Comparison of ENCODE assay signal across 28 cellular contexts in genomic region chr17:6796017-6796886, GRCh38. TPM values are rescaled to one million over a fixed set of nuclear protein-coding genes. Genes with fewer than 3 reads are reported as not detected.
DNase-seq lines count a peak whose midpoint lies in the region; ATAC-seq and TF ChIP-seq lines count a peak whose summit lies in the region.
"Had no signal": no experiment of that assay in that cellular context is flagged by ENCODE, and none has a peak within 500 bp of the region (broad histone marks: within the 10 kb centered on the region; RNA-seq: fewer than 3 reads in every experiment).

No MANE protein-coding gene starts in this region.

- DNase-seq in PC-9, result no peak
- no peak for DNase-seq in epithelial cell of prostate (ENCODE audit: low read depth, low spot score)
- no peak for DNase-seq in progenitor cell of endocrine pancreas (ENCODE audit: low spot score, unreplicated experiment)
- DNase-seq in hippocampal formation (lab: John Stamatoyannopoulos, UW), result no peak
- no peak for DNase-seq in NCI-H187 treated with DMSO at 0.1 percent for 48 hours (lab: John Stamatoyannopoulos, UW)
- no peak for DNase-seq in HPDE6-E6E7 (ENCODE audit: extremely low spot score)
- DNase-seq: activated CD4-positive, alpha-beta T cell treated with anti-CD3 and anti-CD28 coated beads, Interleukin-2, amount 50 U/mL, for 1 hour; activated naive CD4-positive, alpha-beta T cell treated with anti-CD3 and anti-CD28 coated beads, Interleukin-2, amount 50 U/mL, for 16 hours; Calu3; heart right ventricle; IMR-90; NCI-H2171; NCI-H526 treated with DMSO at 0.1 percent for 48 hours; pancreas; right cardiac atrium; stimulated activated naive CD4-positive, alpha-beta T cell treated with Interleukin-2 at 50 U/mL for 16 hours had no signal

- peak overlapping the region; percentile 4 for H3K4me3 Mint-ChIP-seq in progenitor cell of endocrine pancreas (ENCODE audit: low read depth)
- H3K4me3 Mint-ChIP-seq: nephron; T-helper 1 cell treated with Interleukin-12 subunit alpha and Interleukin-12 subunit beta and Interleukin-4 antibody, amounts not matched to agents 30 μg/mL and 1 μg/mL, for 36 hours had no signal

- no peak overlapping the region for H3K27ac ChIP-seq in PC-9
- H3K27ac ChIP-seq in epithelial cell of prostate, result peak overlapping the region; percentile 51
- H3K27ac ChIP-seq: C4-2B, heart right ventricle, HL-60, pancreas, SK-N-MC had no signal

- TF ChIP-seq EP300 in Ishikawa (IDR thresholded peaks at IDR 0.05; ENCODE audit: borderline replicate concordance), result no peak

- peaks cover 8% of the 10 kb centered on the region; the same call in 1 of the 2 replicates for H3F3A ChIP-seq in PC-9 (ENCODE audit: insufficient read depth, low read depth)

- peak overlapping the region; percentile 60 for H3K27ac Mint-ChIP-seq in progenitor cell of endocrine pancreas
- H3K27ac Mint-ChIP-seq: T-helper 1 cell treated with Interleukin-12 subunit alpha and Interleukin-12 subunit beta and Interleukin-4 antibody, amounts not matched to agents 30 μg/mL and 1 μg/mL, for 36 hours had no signal

- CTCF ChIA-PET in PC-9 (lab: Charles Lee), result no interaction called here

- peak overlapping the region; percentile 43; the same call in 1 of the 2 replicates for H3K4me2 ChIP-seq in PC-9

- no peaks in the 10 kb centered on the region for H3K36me3 ChIP-seq in PC-9 (ENCODE audit: low read depth)
- H3K36me3 ChIP-seq: heart right ventricle, MG63, pancreas had no signal

- H3K36me3 Mint-ChIP-seq in progenitor cell of endocrine pancreas (ENCODE audit: insufficient read depth), result no peaks in the 10 kb centered on the region

- H3K9me3 ChIP-seq in PC-9 (ENCODE audit: insufficient read depth, low read depth), result no peaks in the 10 kb centered on the region
- H3K9me3 ChIP-seq: heart right ventricle, MG63, pancreas had no signal

- no peak for ATAC-seq in GM21737 (IDR thresholded peaks at IDR 0.05; ENCODE audit: unreplicated experiment)
- ATAC-seq: heart right ventricle, pancreas, right cardiac atrium had no signal

- peaks cover 17% of the 10 kb centered on the region for H3K4me1 Mint-ChIP-seq in progenitor cell of endocrine pancreas (ENCODE audit: low read depth)
- H3K4me1 Mint-ChIP-seq: nephron had no signal

- no peaks in the 10 kb centered on the region for H4K20me1 ChIP-seq in PC-9 (ENCODE audit: insufficient read depth)

- POLR2A ChIA-PET in PC-9 (lab: Charles Lee; ENCODE audit: unreplicated experiment), result no interaction called here

- intact Hi-C loops in PC-9 (cut with micrococcal nuclease; ENCODE audit: unreplicated experiment), result no loop called here

- no peaks in the 10 kb centered on the region for H3K9me2 ChIP-seq in PC-9 (ENCODE audit: insufficient read depth)

- H3K79me2 ChIP-seq in PC-9 (ENCODE audit: low read depth), result no peaks in the 10 kb centered on the region

- H2AFZ ChIP-seq in PC-9, result no peak overlapping the region

- H3K4me1 ChIP-seq in PC-9 (replicated peaks; ENCODE audit: insufficient read depth), result peaks cover 26% of the 10 kb centered on the region
- H3K4me1 ChIP-seq: heart right ventricle, pancreas had no signal

- TF ChIP-seq CTCF in PC-9 (conservative IDR thresholded peaks at IDR 0.05) (no peak), progenitor cell of endocrine pancreas (IDR thresholded peaks at IDR 0.05; ENCODE audit: unreplicated experiment) (no peak)

- no peaks in the 10 kb centered on the region for H3K9me3 Mint-ChIP-seq in progenitor cell of endocrine pancreas (ENCODE audit: low read depth)
- H3K9me3 Mint-ChIP-seq: nephron; T-helper 1 cell treated with Interleukin-12 subunit alpha and Interleukin-12 subunit beta and Interleukin-4 antibody, amounts not matched to agents 30 μg/mL and 1 μg/mL, for 36 hours had no signal

- BruUV-seq in PC-9 (replicated peaks; lab: Mats Ljungman, UMichigan), result no TSS peak

- peaks cover 12% of the 10 kb centered on the region for H3K27me3 Mint-ChIP-seq in progenitor cell of endocrine pancreas

- no peak for TF ChIP-seq RAD21 in Ishikawa (IDR thresholded peaks at IDR 0.05; ENCODE audit: low read depth)

- no peaks in the 10 kb centered on the region for H3K27me3 ChIP-seq in PC-9 (ENCODE audit: insufficient read depth, low read depth)
- H3K27me3 ChIP-seq: MG63, pancreas had no signal

- H3K4me3 ChIP-seq in PC-9, result no peak overlapping the region
- H3K4me3 ChIP-seq: heart right ventricle, MG63, pancreas, SK-N-MC had no signal

TF ChIP-seq in Ishikawa, 13 proteins besides CTCF, POLR2A, EP300 and RAD21:
- TF ChIP-seq TAF1 (IDR thresholded peaks at IDR 0.05; ENCODE audit: low read depth) (no peak), FOXM1 (IDR thresholded peaks at IDR 0.05; ENCODE audit: borderline replicate concordance, low read depth) (no peak), NFIC (IDR thresholded peaks at IDR 0.05) (no peak), USF1 (IDR thresholded peaks at IDR 0.05) (no peak), CREB1 (IDR thresholded peaks at IDR 0.05; ENCODE audit: low read depth) (no peak), CEBPB (IDR thresholded peaks at IDR 0.05) (0 out of 2 replicates have a peak, but pooled peaks have one; percentile 39), EGR1 (IDR thresholded peaks at IDR 0.05) (no peak)

RNA-seq across cellular contexts. Expression of gene FBXO39, which starts 20.2 kb away (rescaled TPM):
- total RNA-seq in PC-9 (2021) (not detected in 2 replicates), progenitor cell of endocrine pancreas (not detected in 2 replicates)
- total RNA-seq: cardiac septum, IMR-90 had no signal

RNA-seq across cellular contexts. Expression of gene TEKT1, which starts 35.3 kb away (rescaled TPM):
- total RNA-seq in PC-9 (2021), result 0.50 and 0.61 TPM in 2 replicates
- not detected in 2 replicates for total RNA-seq in progenitor cell of endocrine pancreas
- total RNA-seq: Calu3, cardiac septum, Daoy, heart right ventricle, IMR-90, lower leg skin, mononuclear cell, right cardiac atrium had no signal

RNA-seq across cellular contexts. Expression of gene XAF1, which starts 40.4 kb away (rescaled TPM):
- total RNA-seq in PC-9 (2021) (20.8 and 27.6 TPM in 2 replicates), progenitor cell of endocrine pancreas (not detected in 2 replicates)

Comparison
In these comparisons a context has a peak if more than half of its experiments do, and no peak if none do; other contexts are left out.
1. RNA of gene XAF1, which starts 40.4 kb away (total RNA-seq): 20.8 to 27.6 TPM in PC-9; not detected in progenitor cell of endocrine pancreas; every median in the first group is over 10 times any median in the second.